Comparison of ENCODE assay signal across 21 cellular contexts in the genomic region with DNA sequence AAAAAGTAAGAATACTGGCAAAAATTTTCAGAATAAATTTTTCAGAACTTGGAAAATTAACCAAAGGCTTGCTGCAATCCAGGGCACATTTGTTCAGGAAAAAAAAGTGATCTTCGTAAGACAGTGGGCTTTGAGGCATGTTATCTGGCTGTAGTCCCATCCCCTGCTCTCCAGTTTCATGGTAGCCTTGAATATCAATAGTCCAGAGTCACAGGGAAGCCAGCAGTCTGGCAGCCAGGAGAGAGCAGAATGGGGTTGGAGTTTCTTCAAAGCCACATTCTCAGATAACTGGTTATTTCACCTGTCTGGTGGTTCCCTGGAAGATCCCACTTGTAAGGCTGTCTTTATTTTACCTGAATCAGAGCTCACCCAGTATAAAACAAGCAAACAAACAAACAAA.
"Had no signal": no experiment of that assay in that cellular context is flagged by ENCODE, and none has a peak within 500 bp of the region (broad histone marks: within the 10 kb centered on the region; RNA-seq: fewer than 3 reads in every experiment).

No MANE protein-coding gene starts in this region.

- H3K9ac ChIP-seq: parathyroid adenoma had no signal

- H3K36me3 Mint-ChIP-seq: memory B cell; mesothelial cell of epicardium; naive thymus-derived CD4-positive, alpha-beta T cell had no signal

- H3K4me3 Mint-ChIP-seq: effector memory CD8-positive, alpha-beta T cell; memory B cell; mesothelial cell of epicardium; naive thymus-derived CD4-positive, alpha-beta T cell; stimulated activated naive CD8-positive, alpha-beta T cell treated with anti-CD3 and anti-CD28 coated beads, Interleukin-15, amount 100 ng/mL, for 72 hours had no signal

- H3K27me3 ChIP-seq: right lobe of liver, upper lobe of right lung, uterus had no signal

- ATAC-seq: effector memory CD8-positive, alpha-beta T cell; gastrocnemius medialis; mucosa of descending colon; naive thymus-derived CD4-positive, alpha-beta T cell; right lobe of liver; stimulated activated naive CD8-positive, alpha-beta T cell treated with anti-CD3 and anti-CD28 coated beads, Interleukin-15, amount 100 ng/mL, for 72 hours; upper lobe of right lung had no signal

- H3K9me3 Mint-ChIP-seq: effector memory CD8-positive, alpha-beta T cell; memory B cell; mesothelial cell of epicardium; naive thymus-derived CD4-positive, alpha-beta T cell; stimulated activated naive CD8-positive, alpha-beta T cell treated with anti-CD3 and anti-CD28 coated beads, Interleukin-15, amount 100 ng/mL, for 72 hours had no signal

- H3K27ac ChIP-seq: gastrocnemius medialis, parathyroid adenoma, right lobe of liver, suprapubic skin, transverse colon, upper lobe of right lung, uterus had no signal

- H3K4me1 Mint-ChIP-seq: memory B cell; mesothelial cell of epicardium; naive thymus-derived CD4-positive, alpha-beta T cell; stimulated activated naive CD8-positive, alpha-beta T cell treated with anti-CD3 and anti-CD28 coated beads, Interleukin-15, amount 100 ng/mL, for 72 hours had no signal

- H3K4me1 ChIP-seq: gastrocnemius medialis, parathyroid adenoma, right lobe of liver, suprapubic skin, transverse colon, upper lobe of right lung, uterus had no signal

- H3K4me3 ChIP-seq: gastrocnemius medialis, lung, mucosa of descending colon, right lobe of liver, suprapubic skin, transverse colon, upper lobe of right lung, uterus had no signal

- H3K27ac Mint-ChIP-seq: effector memory CD8-positive, alpha-beta T cell; memory B cell; mesothelial cell of epicardium; naive thymus-derived CD4-positive, alpha-beta T cell; progenitor cell of endocrine pancreas; stimulated activated naive CD8-positive, alpha-beta T cell treated with anti-CD3 and anti-CD28 coated beads, Interleukin-15, amount 100 ng/mL, for 72 hours had no signal

- H3K36me3 ChIP-seq: gastrocnemius medialis, right lobe of liver, suprapubic skin, transverse colon, upper lobe of right lung, uterus had no signal

- H3K9me3 ChIP-seq: gastrocnemius medialis, mucosa of descending colon, right lobe of liver, suprapubic skin, transverse colon, upper lobe of right lung, uterus had no signal

- DNase-seq: cortex of kidney; effector memory CD8-positive, alpha-beta T cell; gastrocnemius medialis; mucosa of descending colon; naive thymus-derived CD4-positive, alpha-beta T cell; right lobe of liver; small intestine; stimulated activated CD4-positive, alpha-beta T cell treated with anti-CD3 and anti-CD28 coated beads, Interleukin-1b, Interleukin-23, amount 100 ng/mL, for 48 hours; stimulated activated CD4-positive, alpha-beta T cell treated with anti-CD3 and anti-CD28 coated beads, Interleukin-4, amount 100 ng/mL, for 1 hour; stimulated activated CD8-positive, alpha-beta memory T cell treated with anti-CD3 and anti-CD28 coated beads, Interleukin-4, amount 100 ng/mL, for 48 hours; stimulated activated naive CD4-positive, alpha-beta T cell; stimulated activated naive CD8-positive, alpha-beta T cell treated with anti-CD3 and anti-CD28 coated beads, Interleukin-15, amount 100 ng/mL, for 72 hours; transverse colon; upper lobe of right lung; uterus had no signal
